3 cellular contexts compared by ENCODE assay signal in the genomic region with DNA sequence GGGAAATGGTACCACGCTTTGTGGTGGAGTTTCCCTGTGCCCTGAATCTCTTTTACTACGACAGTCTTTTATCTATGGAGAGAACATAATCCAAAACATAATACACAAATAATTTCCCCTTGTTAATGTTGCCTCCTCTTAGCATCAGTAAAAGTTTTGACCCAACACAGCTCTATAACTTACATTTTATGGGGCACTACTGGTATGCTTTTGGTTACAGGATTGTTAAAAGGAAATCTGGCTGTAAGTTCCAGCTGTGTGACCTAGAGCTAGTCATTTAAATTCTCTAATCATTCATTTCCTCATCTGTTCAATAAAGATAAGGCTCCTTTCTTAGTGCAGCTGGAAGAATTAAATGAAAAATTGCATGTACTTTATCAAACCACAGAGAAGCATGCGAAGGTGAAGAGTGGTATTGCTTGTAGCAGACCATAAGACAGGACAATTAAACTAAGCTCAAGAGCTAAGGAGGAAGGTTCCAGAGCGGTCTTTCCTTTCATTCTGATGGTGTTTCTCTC.
A peak's percentile ranks its signal among the peaks of the same experiment; 100 is the strongest.
TF ChIP-seq lines count a peak whose summit lies in the region.

No MANE protein-coding gene starts in this region.

TF ChIP-seq in HEK293, 187 proteins besides CTCF, POLR2A, EP300 and RAD21 (continues in another document):
- TF ChIP-seq ZNF266 (tag by site-specific recombination; IDR thresholded peaks at IDR 0.05; ENCODE audit: low read depth) = no peak
- no peak; the same call in 1 of the 2 replicates for TF ChIP-seq ZFP3 (tag by site-specific recombination; IDR thresholded peaks at IDR 0.05; ENCODE audit: low read depth)
- TF ChIP-seq, protein P1, sequence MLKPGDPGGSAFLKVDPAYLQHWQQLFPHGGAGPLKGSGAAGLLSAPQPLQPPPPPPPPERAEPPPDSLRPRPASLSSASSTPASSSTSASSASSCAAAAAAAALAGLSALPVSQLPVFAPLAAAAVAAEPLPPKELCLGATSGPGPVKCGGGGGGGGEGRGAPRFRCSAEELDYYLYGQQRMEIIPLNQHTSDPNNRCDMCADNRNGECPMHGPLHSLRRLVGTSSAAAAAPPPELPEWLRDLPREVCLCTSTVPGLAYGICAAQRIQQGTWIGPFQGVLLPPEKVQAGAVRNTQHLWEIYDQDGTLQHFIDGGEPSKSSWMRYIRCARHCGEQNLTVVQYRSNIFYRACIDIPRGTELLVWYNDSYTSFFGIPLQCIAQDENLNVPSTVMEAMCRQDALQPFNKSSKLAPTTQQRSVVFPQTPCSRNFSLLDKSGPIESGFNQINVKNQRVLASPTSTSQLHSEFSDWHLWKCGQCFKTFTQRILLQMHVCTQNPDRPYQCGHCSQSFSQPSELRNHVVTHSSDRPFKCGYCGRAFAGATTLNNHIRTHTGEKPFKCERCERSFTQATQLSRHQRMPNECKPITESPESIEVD (tag by site-specific recombination; IDR thresholded peaks at IDR 0.05) = 0 out of 2 replicates have a peak, but pooled peaks have one; percentile 11
- TF ChIP-seq ZNF843 (tag by site-specific recombination; IDR thresholded peaks at IDR 0.05) = 0 out of 2 replicates have a peak, but pooled peaks have one; percentile 39
- TF ChIP-seq ZNF580 (tag by site-specific recombination; IDR thresholded peaks at IDR 0.05) = 0 out of 2 replicates have a peak, but pooled peaks have one; percentile 45
- TF ChIP-seq ZNF423 (tag by site-specific recombination; IDR thresholded peaks at IDR 0.05) = no peak
- TF ChIP-seq ZSCAN30 (tag by site-specific recombination; IDR thresholded peaks at IDR 0.05) = peak; percentile 24; the same call in 1 of the 2 replicates
- TF ChIP-seq FEZF1 (tag by site-specific recombination; IDR thresholded peaks at IDR 0.05) = peak; percentile 81
- TF ChIP-seq, protein P2, sequence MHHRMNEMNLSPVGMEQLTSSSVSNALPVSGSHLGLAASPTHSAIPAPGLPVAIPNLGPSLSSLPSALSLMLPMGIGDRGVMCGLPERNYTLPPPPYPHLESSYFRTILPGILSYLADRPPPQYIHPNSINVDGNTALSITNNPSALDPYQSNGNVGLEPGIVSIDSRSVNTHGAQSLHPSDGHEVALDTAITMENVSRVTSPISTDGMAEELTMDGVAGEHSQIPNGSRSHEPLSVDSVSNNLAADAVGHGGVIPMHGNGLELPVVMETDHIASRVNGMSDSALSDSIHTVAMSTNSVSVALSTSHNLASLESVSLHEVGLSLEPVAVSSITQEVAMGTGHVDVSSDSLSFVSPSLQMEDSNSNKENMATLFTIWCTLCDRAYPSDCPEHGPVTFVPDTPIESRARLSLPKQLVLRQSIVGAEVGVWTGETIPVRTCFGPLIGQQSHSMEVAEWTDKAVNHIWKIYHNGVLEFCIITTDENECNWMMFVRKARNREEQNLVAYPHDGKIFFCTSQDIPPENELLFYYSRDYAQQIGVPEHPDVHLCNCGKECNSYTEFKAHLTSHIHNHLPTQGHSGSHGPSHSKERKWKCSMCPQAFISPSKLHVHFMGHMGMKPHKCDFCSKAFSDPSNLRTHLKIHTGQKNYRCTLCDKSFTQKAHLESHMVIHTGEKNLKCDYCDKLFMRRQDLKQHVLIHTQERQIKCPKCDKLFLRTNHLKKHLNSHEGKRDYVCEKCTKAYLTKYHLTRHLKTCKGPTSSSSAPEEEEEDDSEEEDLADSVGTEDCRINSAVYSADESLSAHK (tag by site-specific recombination; IDR thresholded peaks at IDR 0.05) = peak; percentile 72
- TF ChIP-seq, protein P3, sequence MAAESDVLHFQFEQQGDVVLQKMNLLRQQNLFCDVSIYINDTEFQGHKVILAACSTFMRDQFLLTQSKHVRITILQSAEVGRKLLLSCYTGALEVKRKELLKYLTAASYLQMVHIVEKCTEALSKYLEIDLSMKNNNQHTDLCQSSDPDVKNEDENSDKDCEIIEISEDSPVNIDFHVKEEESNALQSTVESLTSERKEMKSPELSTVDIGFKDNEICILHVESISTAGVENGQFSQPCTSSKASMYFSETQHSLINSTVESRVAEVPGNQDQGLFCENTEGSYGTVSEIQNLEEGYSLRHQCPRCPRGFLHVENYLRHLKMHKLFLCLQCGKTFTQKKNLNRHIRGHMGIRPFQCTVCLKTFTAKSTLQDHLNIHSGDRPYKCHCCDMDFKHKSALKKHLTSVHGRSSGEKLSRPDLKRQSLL (tag by site-specific recombination; IDR thresholded peaks at IDR 0.05) = peak; percentile 47; the same call in 1 of the 2 replicates
- TF ChIP-seq ZNF341 (tag by site-specific recombination; IDR thresholded peaks at IDR 0.05; ENCODE audit: low read depth) = no peak
- TF ChIP-seq GFI1B (tag by site-specific recombination; IDR thresholded peaks at IDR 0.05) = peak; percentile 24; the same call in 1 of the 2 replicates

TF ChIP-seq in H1, 55 proteins besides CTCF, POLR2A, EP300 and RAD21:
- no peak for TF ChIP-seq CBX8 (IDR thresholded peaks at IDR 0.05; ENCODE audit: borderline replicate concordance, low read depth, low read length)
- no peak for TF ChIP-seq HDAC6 (IDR thresholded peaks at IDR 0.05; ENCODE audit: low read depth, low read length)
- TF ChIP-seq TCF12 (IDR thresholded peaks at IDR 0.05; ENCODE audit: low read depth, low read length) = no peak
- no peak for TF ChIP-seq BCL11A (IDR thresholded peaks at IDR 0.05; ENCODE audit: low read depth in 2 of 2, low read length in 2 of 2)
- no peak for TF ChIP-seq YY1 (IDR thresholded peaks at IDR 0.05; ENCODE audit: low read depth, low read length)
- no peak for TF ChIP-seq SIN3A (conservative IDR thresholded peaks at IDR 0.05 in 1 of 2, IDR thresholded peaks at IDR 0.05 in 1 of 2; ENCODE audit: low read depth in 1 of 2, low read length in 2 of 2)
- no peak for TF ChIP-seq JUND (IDR thresholded peaks at IDR 0.05; ENCODE audit: low read length)
- TF ChIP-seq CBX5 (IDR thresholded peaks at IDR 0.05; ENCODE audit: low read depth, low read length) = no peak
- TF ChIP-seq MAFK (IDR thresholded peaks at IDR 0.05; ENCODE audit: low read depth, low read length) = no peak
- no peak for TF ChIP-seq POU5F1 (IDR thresholded peaks at IDR 0.05; ENCODE audit: low read depth, low read length)
- no peak for TF ChIP-seq KDM5A (IDR thresholded peaks at IDR 0.05; ENCODE audit: low read length)
- no peak for TF ChIP-seq TEAD4 (IDR thresholded peaks at IDR 0.05; ENCODE audit: low read depth, low read length)
- no peak for TF ChIP-seq GTF2F1 (IDR thresholded peaks at IDR 0.05; ENCODE audit: borderline replicate concordance, low read depth, low read length)
- TF ChIP-seq CTBP2 (IDR thresholded peaks at IDR 0.05; ENCODE audit: borderline replicate concordance, insufficient read depth, insufficient read length, low read length) = no peak
- no peak for TF ChIP-seq CHD2 (IDR thresholded peaks at IDR 0.05; ENCODE audit: low read length)
- TF ChIP-seq CEBPB (IDR thresholded peaks at IDR 0.05; ENCODE audit: low read depth, low read length) = no peak
- TF ChIP-seq CREB1 (IDR thresholded peaks at IDR 0.05) = no peak
- TF ChIP-seq RBBP5 (IDR thresholded peaks at IDR 0.05; ENCODE audit: borderline replicate concordance, low read depth, low read length) = no peak
- no peak for TF ChIP-seq SIRT6 (IDR thresholded peaks at IDR 0.05; ENCODE audit: low read length)
TF ChIP-seq in H1: peak in this region for 0.

TF ChIP-seq in WTC11, 78 proteins besides CTCF, POLR2A, EP300 and RAD21:
- TF ChIP-seq, protein P4, sequence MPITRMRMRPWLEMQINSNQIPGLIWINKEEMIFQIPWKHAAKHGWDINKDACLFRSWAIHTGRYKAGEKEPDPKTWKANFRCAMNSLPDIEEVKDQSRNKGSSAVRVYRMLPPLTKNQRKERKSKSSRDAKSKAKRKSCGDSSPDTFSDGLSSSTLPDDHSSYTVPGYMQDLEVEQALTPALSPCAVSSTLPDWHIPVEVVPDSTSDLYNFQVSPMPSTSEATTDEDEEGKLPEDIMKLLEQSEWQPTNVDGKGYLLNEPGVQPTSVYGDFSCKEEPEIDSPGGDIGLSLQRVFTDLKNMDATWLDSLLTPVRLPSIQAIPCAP (CRISPR knock-in tag; IDR thresholded peaks at IDR 0.05) = no peak
- TF ChIP-seq ZNF425 (CRISPR knock-in tag; conservative IDR thresholded peaks at IDR 0.05) = no peak
- no peak for TF ChIP-seq FOXJ3 (CRISPR knock-in tag; IDR thresholded peaks at IDR 0.05; ENCODE audit: borderline replicate concordance)
- TF ChIP-seq, protein P5, sequence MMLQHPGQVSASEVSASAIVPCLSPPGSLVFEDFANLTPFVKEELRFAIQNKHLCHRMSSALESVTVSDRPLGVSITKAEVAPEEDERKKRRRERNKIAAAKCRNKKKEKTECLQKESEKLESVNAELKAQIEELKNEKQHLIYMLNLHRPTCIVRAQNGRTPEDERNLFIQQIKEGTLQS (CRISPR knock-in tag; conservative IDR thresholded peaks at IDR 0.05) = no peak
- no peak for TF ChIP-seq JAZF1 (CRISPR knock-in tag; IDR thresholded peaks at IDR 0.05)
